8 cellular contexts compared by ENCODE assay signal in genomic region chrX:22081475-22082092, GRCh38. TPM values are rescaled to one million over a fixed set of nuclear protein-coding genes. Genes with fewer than 3 reads are reported as not detected.
DNase-seq lines count a peak whose midpoint lies in the region; ATAC-seq lines count a peak whose summit lies in the region.

No MANE protein-coding gene starts in this region.

- H3K36me3 Mint-ChIP-seq in activated CD8-positive, alpha-beta memory T cell treated with anti-CD3 and anti-CD28 coated beads, Interleukin-2, amount 10 ng/mL, durations not matched to agents 7 days and 5 days, result no peaks in the 10 kb centered on the region

- DNase-seq in GDM1 (lab: John Stamatoyannopoulos, UW), result peak; percentile 1
- DNase-seq in HCEC 1CT, result peak; percentile 46
- peak; percentile 4 for DNase-seq in NCI-H524 treated with DMSO at 0.1 percent for 48 hours (lab: John Stamatoyannopoulos, UW)
- DNase-seq in activated CD8-positive, alpha-beta memory T cell treated with anti-CD3 and anti-CD28 coated beads, Interleukin-2, amount 10 ng/mL, durations not matched to agents 7 days and 5 days, result peak; percentile 43
- peak; percentile 38 for DNase-seq in fibroblast of the conjunctiva (ENCODE audit: low read depth)
- DNase-seq in sciatic nerve (ENCODE audit: low spot score), result peak; percentile 73
- no peak for DNase-seq in DMS114 treated with DMSO at 0.1 percent for 48 hours (lab: John Stamatoyannopoulos, UW; ENCODE audit: unreplicated experiment)

- H3K27me3 Mint-ChIP-seq in activated CD8-positive, alpha-beta memory T cell treated with anti-CD3 and anti-CD28 coated beads, Interleukin-2, amount 10 ng/mL, durations not matched to agents 7 days and 5 days, result no peaks in the 10 kb centered on the region

- no peak overlapping the region for H3K27ac Mint-ChIP-seq in activated CD8-positive, alpha-beta memory T cell treated with anti-CD3 and anti-CD28 coated beads, Interleukin-2, amount 10 ng/mL, durations not matched to agents 7 days and 5 days

- ATAC-seq in activated CD8-positive, alpha-beta memory T cell treated with anti-CD3 and anti-CD28 coated beads, Interleukin-2, amount 10 ng/mL, durations not matched to agents 7 days and 5 days, result no peak
- ATAC-seq in sciatic nerve (peak; percentile 55), HG03196 (IDR thresholded peaks at IDR 0.05; ENCODE audit: unreplicated experiment) (no peak)

- intact Hi-C loops in sciatic nerve (cut with DNase I), result no loop called here

- no peaks in the 10 kb centered on the region for H3K9me3 Mint-ChIP-seq in activated CD8-positive, alpha-beta memory T cell treated with anti-CD3 and anti-CD28 coated beads, Interleukin-2, amount 10 ng/mL, durations not matched to agents 7 days and 5 days (ENCODE audit: low read depth)

- no peak overlapping the region for H3K4me3 Mint-ChIP-seq in activated CD8-positive, alpha-beta memory T cell treated with anti-CD3 and anti-CD28 coated beads, Interleukin-2, amount 10 ng/mL, durations not matched to agents 7 days and 5 days

- CTCF ChIA-PET in activated CD8-positive, alpha-beta memory T cell treated with anti-CD3 and anti-CD28 coated beads, Interleukin-2, amount 10 ng/mL, durations not matched to agents 7 days and 5 days (lab: Charles Lee), result interaction anchor here (0.6 kb wide), 1 partner anchor 243 kb away, joined by 3 read pairs; the partner anchor contains the start of gene MBTPS2

- no peaks in the 10 kb centered on the region for H3K4me1 Mint-ChIP-seq in activated CD8-positive, alpha-beta memory T cell treated with anti-CD3 and anti-CD28 coated beads, Interleukin-2, amount 10 ng/mL, durations not matched to agents 7 days and 5 days

RNA-seq across cellular contexts. Expression of gene PHEX, which starts 49.5 kb away (rescaled TPM):
- total RNA-seq in activated CD8-positive, alpha-beta memory T cell treated with anti-CD3 and anti-CD28 coated beads, Interleukin-2, amount 10 ng/mL, durations not matched to agents 7 days and 5 days, result 1 to 10 TPM; 1.1 to 7.7 TPM
- 0.09 TPM for total RNA-seq in sciatic nerve
